ENCODE assay signal across 1 cellular context in genomic region chr9:133741716-133742115, GRCh38.
TF ChIP-seq lines count a peak whose summit lies in the region.

No MANE protein-coding gene starts in this region.

TF ChIP-seq in HepG2, 621 proteins besides CTCF, POLR2A, EP300 and RAD21 (continued from another document):
- TF ChIP-seq, protein P1, sequence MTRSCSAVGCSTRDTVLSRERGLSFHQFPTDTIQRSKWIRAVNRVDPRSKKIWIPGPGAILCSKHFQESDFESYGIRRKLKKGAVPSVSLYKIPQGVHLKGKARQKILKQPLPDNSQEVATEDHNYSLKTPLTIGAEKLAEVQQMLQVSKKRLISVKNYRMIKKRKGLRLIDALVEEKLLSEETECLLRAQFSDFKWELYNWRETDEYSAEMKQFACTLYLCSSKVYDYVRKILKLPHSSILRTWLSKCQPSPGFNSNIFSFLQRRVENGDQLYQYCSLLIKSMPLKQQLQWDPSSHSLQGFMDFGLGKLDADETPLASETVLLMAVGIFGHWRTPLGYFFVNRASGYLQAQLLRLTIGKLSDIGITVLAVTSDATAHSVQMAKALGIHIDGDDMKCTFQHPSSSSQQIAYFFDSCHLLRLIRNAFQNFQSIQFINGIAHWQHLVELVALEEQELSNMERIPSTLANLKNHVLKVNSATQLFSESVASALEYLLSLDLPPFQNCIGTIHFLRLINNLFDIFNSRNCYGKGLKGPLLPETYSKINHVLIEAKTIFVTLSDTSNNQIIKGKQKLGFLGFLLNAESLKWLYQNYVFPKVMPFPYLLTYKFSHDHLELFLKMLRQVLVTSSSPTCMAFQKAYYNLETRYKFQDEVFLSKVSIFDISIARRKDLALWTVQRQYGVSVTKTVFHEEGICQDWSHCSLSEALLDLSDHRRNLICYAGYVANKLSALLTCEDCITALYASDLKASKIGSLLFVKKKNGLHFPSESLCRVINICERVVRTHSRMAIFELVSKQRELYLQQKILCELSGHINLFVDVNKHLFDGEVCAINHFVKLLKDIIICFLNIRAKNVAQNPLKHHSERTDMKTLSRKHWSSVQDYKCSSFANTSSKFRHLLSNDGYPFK (CRISPR knock-in tag; IDR thresholded peaks at IDR 0.05; ENCODE audit: borderline replicate concordance), result no peak
- TF ChIP-seq ZMYM3 (CRISPR knock-in tag; IDR thresholded peaks at IDR 0.05), result no peak
- TF ChIP-seq ZNF33A (CRISPR knock-in tag; IDR thresholded peaks at IDR 0.05; ENCODE audit: borderline replicate concordance), result no peak
- TF ChIP-seq ZNF160 (CRISPR knock-in tag; IDR thresholded peaks at IDR 0.05), result no peak
- no peak for TF ChIP-seq KMT2A (CRISPR knock-in tag; IDR thresholded peaks at IDR 0.05)
- no peak for TF ChIP-seq ZNF703 (CRISPR knock-in tag; IDR thresholded peaks at IDR 0.05; ENCODE audit: borderline replicate concordance)
- no peak for TF ChIP-seq TARDBP (CRISPR knock-in tag; IDR thresholded peaks at IDR 0.05)
- TF ChIP-seq MATR3 (CRISPR knock-in tag; IDR thresholded peaks at IDR 0.05), result no peak
- TF ChIP-seq MEIS2 (CRISPR knock-in tag; IDR thresholded peaks at IDR 0.05), result no peak
- TF ChIP-seq JDP2 (CRISPR knock-in tag; IDR thresholded peaks at IDR 0.05; ENCODE audit: borderline replicate concordance), result no peak
- no peak for TF ChIP-seq ZNF138 (CRISPR knock-in tag; IDR thresholded peaks at IDR 0.05; ENCODE audit: low read depth)
- TF ChIP-seq, protein P2, sequence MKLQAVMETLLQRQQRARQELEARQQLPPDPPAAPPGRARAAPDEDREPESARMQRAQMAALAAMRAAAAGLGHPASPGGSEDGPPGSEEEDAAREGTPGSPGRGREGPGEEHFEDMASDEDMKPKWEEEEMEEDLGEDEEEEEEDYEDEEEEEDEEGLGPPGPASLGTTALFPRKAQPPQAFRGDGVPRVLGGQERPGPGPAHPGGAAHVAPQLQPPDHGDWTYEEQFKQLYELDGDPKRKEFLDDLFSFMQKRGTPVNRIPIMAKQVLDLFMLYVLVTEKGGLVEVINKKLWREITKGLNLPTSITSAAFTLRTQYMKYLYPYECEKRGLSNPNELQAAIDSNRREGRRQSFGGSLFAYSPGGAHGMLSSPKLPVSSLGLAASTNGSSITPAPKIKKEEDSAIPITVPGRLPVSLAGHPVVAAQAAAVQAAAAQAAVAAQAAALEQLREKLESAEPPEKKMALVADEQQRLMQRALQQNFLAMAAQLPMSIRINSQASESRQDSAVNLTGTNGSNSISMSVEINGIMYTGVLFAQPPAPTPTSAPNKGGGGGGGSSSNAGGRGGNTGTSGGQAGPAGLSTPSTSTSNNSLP (IDR thresholded peaks at IDR 0.05; ENCODE audit: low read depth, low read length), result no peak
- no peak for TF ChIP-seq ESRRA (CRISPR knock-in tag; IDR thresholded peaks at IDR 0.05; ENCODE audit: low read depth)
- no peak for TF ChIP-seq NFE2L1 (CRISPR knock-in tag; IDR thresholded peaks at IDR 0.05; ENCODE audit: borderline replicate concordance)
- TF ChIP-seq, protein P3, sequence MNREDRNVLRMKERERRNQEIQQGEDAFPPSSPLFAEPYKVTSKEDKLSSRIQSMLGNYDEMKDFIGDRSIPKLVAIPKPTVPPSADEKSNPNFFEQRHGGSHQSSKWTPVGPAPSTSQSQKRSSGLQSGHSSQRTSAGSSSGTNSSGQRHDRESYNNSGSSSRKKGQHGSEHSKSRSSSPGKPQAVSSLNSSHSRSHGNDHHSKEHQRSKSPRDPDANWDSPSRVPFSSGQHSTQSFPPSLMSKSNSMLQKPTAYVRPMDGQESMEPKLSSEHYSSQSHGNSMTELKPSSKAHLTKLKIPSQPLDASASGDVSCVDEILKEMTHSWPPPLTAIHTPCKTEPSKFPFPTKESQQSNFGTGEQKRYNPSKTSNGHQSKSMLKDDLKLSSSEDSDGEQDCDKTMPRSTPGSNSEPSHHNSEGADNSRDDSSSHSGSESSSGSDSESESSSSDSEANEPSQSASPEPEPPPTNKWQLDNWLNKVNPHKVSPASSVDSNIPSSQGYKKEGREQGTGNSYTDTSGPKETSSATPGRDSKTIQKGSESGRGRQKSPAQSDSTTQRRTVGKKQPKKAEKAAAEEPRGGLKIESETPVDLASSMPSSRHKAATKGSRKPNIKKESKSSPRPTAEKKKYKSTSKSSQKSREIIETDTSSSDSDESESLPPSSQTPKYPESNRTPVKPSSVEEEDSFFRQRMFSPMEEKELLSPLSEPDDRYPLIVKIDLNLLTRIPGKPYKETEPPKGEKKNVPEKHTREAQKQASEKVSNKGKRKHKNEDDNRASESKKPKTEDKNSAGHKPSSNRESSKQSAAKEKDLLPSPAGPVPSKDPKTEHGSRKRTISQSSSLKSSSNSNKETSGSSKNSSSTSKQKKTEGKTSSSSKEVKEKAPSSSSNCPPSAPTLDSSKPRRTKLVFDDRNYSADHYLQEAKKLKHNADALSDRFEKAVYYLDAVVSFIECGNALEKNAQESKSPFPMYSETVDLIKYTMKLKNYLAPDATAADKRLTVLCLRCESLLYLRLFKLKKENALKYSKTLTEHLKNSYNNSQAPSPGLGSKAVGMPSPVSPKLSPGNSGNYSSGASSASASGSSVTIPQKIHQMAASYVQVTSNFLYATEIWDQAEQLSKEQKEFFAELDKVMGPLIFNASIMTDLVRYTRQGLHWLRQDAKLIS (CRISPR knock-in tag; IDR thresholded peaks at IDR 0.05), result no peak
- TF ChIP-seq, protein P4, sequence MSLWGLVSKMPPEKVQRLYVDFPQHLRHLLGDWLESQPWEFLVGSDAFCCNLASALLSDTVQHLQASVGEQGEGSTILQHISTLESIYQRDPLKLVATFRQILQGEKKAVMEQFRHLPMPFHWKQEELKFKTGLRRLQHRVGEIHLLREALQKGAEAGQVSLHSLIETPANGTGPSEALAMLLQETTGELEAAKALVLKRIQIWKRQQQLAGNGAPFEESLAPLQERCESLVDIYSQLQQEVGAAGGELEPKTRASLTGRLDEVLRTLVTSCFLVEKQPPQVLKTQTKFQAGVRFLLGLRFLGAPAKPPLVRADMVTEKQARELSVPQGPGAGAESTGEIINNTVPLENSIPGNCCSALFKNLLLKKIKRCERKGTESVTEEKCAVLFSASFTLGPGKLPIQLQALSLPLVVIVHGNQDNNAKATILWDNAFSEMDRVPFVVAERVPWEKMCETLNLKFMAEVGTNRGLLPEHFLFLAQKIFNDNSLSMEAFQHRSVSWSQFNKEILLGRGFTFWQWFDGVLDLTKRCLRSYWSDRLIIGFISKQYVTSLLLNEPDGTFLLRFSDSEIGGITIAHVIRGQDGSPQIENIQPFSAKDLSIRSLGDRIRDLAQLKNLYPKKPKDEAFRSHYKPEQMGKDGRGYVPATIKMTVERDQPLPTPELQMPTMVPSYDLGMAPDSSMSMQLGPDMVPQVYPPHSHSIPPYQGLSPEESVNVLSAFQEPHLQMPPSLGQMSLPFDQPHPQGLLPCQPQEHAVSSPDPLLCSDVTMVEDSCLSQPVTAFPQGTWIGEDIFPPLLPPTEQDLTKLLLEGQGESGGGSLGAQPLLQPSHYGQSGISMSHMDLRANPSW (CRISPR knock-in tag; IDR thresholded peaks at IDR 0.05; ENCODE audit: borderline replicate concordance), result no peak
- TF ChIP-seq FLYWCH1 (CRISPR knock-in tag; IDR thresholded peaks at IDR 0.05), result no peak
- TF ChIP-seq ZNF232 (CRISPR knock-in tag; IDR thresholded peaks at IDR 0.05; ENCODE audit: borderline replicate concordance), result no peak
TF ChIP-seq in HepG2: peak in this region for 0.
